1 cellular context compared by ENCODE assay signal in genomic region chr2:54310314-54310713, GRCh38.
TF ChIP-seq lines count a peak whose summit lies in the region.

No MANE protein-coding gene starts in this region.

TF ChIP-seq in HepG2, 621 proteins besides CTCF, POLR2A, EP300 and RAD21 (continues in another document):
- TF ChIP-seq ZNF644 (CRISPR knock-in tag; IDR thresholded peaks at IDR 0.05; ENCODE audit: low read depth) (peak; percentile 81), KDM5B (CRISPR knock-in tag; IDR thresholded peaks at IDR 0.05; ENCODE audit: borderline replicate concordance) (no peak), RERE (CRISPR knock-in tag; IDR thresholded peaks at IDR 0.05; ENCODE audit: low read depth) (no peak), ZNF616 (CRISPR knock-in tag; IDR thresholded peaks at IDR 0.05; ENCODE audit: low read depth) (no peak), ZNF639 (CRISPR knock-in tag; conservative IDR thresholded peaks at IDR 0.05) (no peak), FOXA3 (CRISPR knock-in tag; IDR thresholded peaks at IDR 0.05) (peak; percentile 10; the same call in 1 of the 2 replicates), RNF2 (conservative IDR thresholded peaks at IDR 0.05; ENCODE audit: low read depth) (no peak), SPEN (CRISPR knock-in tag; IDR thresholded peaks at IDR 0.05; ENCODE audit: low read depth) (no peak), ZNF253 (CRISPR knock-in tag; IDR thresholded peaks at IDR 0.05; ENCODE audit: borderline replicate concordance) (no peak), ZBTB33 (CRISPR knock-in tag; IDR thresholded peaks at IDR 0.05) (peak; percentile 89), KDM2A (CRISPR knock-in tag; IDR thresholded peaks at IDR 0.05; ENCODE audit: borderline replicate concordance, low read depth) (no peak; the same call in 1 of the 2 replicates), ZNF263 (CRISPR knock-in tag; IDR thresholded peaks at IDR 0.05) (no peak), FOSL2 (CRISPR knock-in tag; IDR thresholded peaks at IDR 0.05) (peak; percentile 94), ARID5B (CRISPR knock-in tag; IDR thresholded peaks at IDR 0.05) (peak; percentile 57), ZNF143 (CRISPR knock-in tag; IDR thresholded peaks at IDR 0.05) (no peak), ZNF432 (CRISPR knock-in tag; IDR thresholded peaks at IDR 0.05; ENCODE audit: borderline replicate concordance) (no peak), DNMT3B (CRISPR knock-in tag; conservative IDR thresholded peaks at IDR 0.05) (0 out of 2 replicates have a peak, but pooled peaks have one; percentile 53), NR2F6 (IDR thresholded peaks at IDR 0.05) (0 out of 2 replicates have a peak, but pooled peaks have one; percentile 6), NR2F6 (CRISPR knock-in tag; IDR thresholded peaks at IDR 0.05) (peak; percentile 62), AKAP8 (CRISPR knock-in tag; IDR thresholded peaks at IDR 0.05) (no peak), E2F5 (CRISPR knock-in tag; conservative IDR thresholded peaks at IDR 0.05) (no peak), HMG20A (CRISPR knock-in tag; IDR thresholded peaks at IDR 0.05; ENCODE audit: borderline replicate concordance) (peak; percentile 33; the same call in 1 of the 2 replicates), TFE3 (CRISPR knock-in tag; IDR thresholded peaks at IDR 0.05) (0 out of 2 replicates have a peak, but pooled peaks have one; percentile 18), TFDP2 (CRISPR knock-in tag; IDR thresholded peaks at IDR 0.05) (no peak), KLF13 (CRISPR knock-in tag; IDR thresholded peaks at IDR 0.05) (no peak), ZBTB49 (CRISPR knock-in tag; IDR thresholded peaks at IDR 0.05; ENCODE audit: borderline replicate concordance) (no peak), ZNF326 (CRISPR knock-in tag; IDR thresholded peaks at IDR 0.05; ENCODE audit: borderline replicate concordance) (no peak), FOXK1 (CRISPR knock-in tag; IDR thresholded peaks at IDR 0.05; ENCODE audit: borderline replicate concordance, low read depth) (no peak), HOMEZ (CRISPR knock-in tag; IDR thresholded peaks at IDR 0.05; ENCODE audit: low read depth) (peak; percentile 71; the same call in 1 of the 2 replicates), JUN (CRISPR knock-in tag; IDR thresholded peaks at IDR 0.05) (no peak), TEAD3 (CRISPR knock-in tag; optimal IDR thresholded peaks at IDR 0.05; ENCODE audit: borderline replicate concordance) (peak; percentile 72)
